In genomic region chr11:65860278-65861164, GRCh38 we compare ENCODE assay signal across 8 cellular contexts. TPM values are rescaled to one million over a fixed set of nuclear protein-coding genes. Genes with fewer than 3 reads are reported as not detected.
DNase-seq lines count a peak whose midpoint lies in the region; ATAC-seq, FAIRE-seq and TF ChIP-seq lines count a peak whose summit lies in the region.

A gene with protein sequence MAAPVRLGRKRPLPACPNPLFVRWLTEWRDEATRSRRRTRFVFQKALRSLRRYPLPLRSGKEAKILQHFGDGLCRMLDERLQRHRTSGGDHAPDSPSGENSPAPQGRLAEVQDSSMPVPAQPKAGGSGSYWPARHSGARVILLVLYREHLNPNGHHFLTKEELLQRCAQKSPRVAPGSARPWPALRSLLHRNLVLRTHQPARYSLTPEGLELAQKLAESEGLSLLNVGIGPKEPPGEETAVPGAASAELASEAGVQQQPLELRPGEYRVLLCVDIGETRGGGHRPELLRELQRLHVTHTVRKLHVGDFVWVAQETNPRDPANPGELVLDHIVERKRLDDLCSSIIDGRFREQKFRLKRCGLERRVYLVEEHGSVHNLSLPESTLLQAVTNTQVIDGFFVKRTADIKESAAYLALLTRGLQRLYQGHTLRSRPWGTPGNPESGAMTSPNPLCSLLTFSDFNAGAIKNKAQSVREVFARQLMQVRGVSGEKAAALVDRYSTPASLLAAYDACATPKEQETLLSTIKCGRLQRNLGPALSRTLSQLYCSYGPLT (plus strand): TSS chr11:65860433. CDS start chr11:65860754, 321 bp downstream.

- H3K4me1 ChIP-seq in CD8-positive, alpha-beta memory T cell (ENCODE audit: insufficient read depth, low read length): peaks cover 39% of the 10 kb centered on the region
- peaks cover 48 to 49% of the 10 kb centered on the region in 2 experiments for H3K4me1 ChIP-seq in neutrophil (ENCODE audit: control insufficient read depth in 1 of 2, insufficient read depth in 1 of 2, low read depth in 1 of 2, low read length in 1 of 2)

- H3K4me3 Mint-ChIP-seq in CD8-positive, alpha-beta memory T cell: peak within 1 kb of the TSS; percentile 90 to 96 (median 93)
- peak within 1 kb of the TSS; percentile 97 for H3K4me3 Mint-ChIP-seq in activated naive CD4-positive, alpha-beta T cell treated with anti-CD3 and anti-CD28 coated beads for 36 hours

- H3K36me3 Mint-ChIP-seq in CD8-positive, alpha-beta memory T cell: peaks cover 7 to 66% (median 12%) of the 10 kb centered on the region in 3 donors
- peaks cover 38% of the 10 kb centered on the region for H3K36me3 Mint-ChIP-seq in activated naive CD4-positive, alpha-beta T cell treated with anti-CD3 and anti-CD28 coated beads for 36 hours (ENCODE audit: low read depth)

- intact Hi-C loops in activated naive CD4-positive, alpha-beta T cell treated with anti-CD3 and anti-CD28 coated beads for 36 hours (cut with micrococcal nuclease): loop anchor here (1.0 kb wide), 3 partner anchors 97 to 197 kb away; partner anchors contain the start of gene SART1

- ATAC-seq in GM21723 (IDR thresholded peaks at IDR 0.05; ENCODE audit: unreplicated experiment): peak; percentile 42

- H3K27ac ChIP-seq in CD8-positive, alpha-beta memory T cell (ENCODE audit: low read depth, low read length): peak within 1 kb of the TSS; percentile 93
- H3K27ac ChIP-seq in SK-N-MC: peak within 1 kb of the TSS; percentile 97
- H3K27ac ChIP-seq in neutrophil: peak within 1 kb of the TSS; percentile 96

- H3K4me3 ChIP-seq in CD8-positive, alpha-beta memory T cell (ENCODE audit: low read length): peak within 1 kb of the TSS; percentile 94
- H3K4me3 ChIP-seq in SK-N-MC (peak within 1 kb of the TSS; percentile 87), neutrophil (ENCODE audit: low read depth in 1 of 2, low read length in 1 of 2) (peak within 1 kb of the TSS; percentile 97 to 98)

- peak within 1 kb of the TSS; percentile 92 to 98 (median 98) for H3K27ac Mint-ChIP-seq in CD8-positive, alpha-beta memory T cell
- H3K27ac Mint-ChIP-seq in activated naive CD4-positive, alpha-beta T cell treated with anti-CD3 and anti-CD28 coated beads for 36 hours: peak within 1 kb of the TSS; percentile 100

- peak; percentile 91 to 96 (median 94) for DNase-seq in CD8-positive, alpha-beta memory T cell
- DNase-seq in NCI-H1048 (lab: John Stamatoyannopoulos, UW): peak; percentile 88
- DNase-seq in SK-N-MC (ENCODE audit: low read depth, low spot score): peak; percentile 90
- DNase-seq in activated naive CD4-positive, alpha-beta T cell treated with anti-CD3 and anti-CD28 coated beads for 36 hours: peak; percentile 97
- peak; percentile 91 to 93 for DNase-seq in frontal cortex (ENCODE audit: low spot score in 2 of 2)

- no peaks in the 10 kb centered on the region for H3K27me3 ChIP-seq in CD8-positive, alpha-beta memory T cell (ENCODE audit: insufficient read depth, low read length, poor library complexity, severe bottlenecking)
- H3K27me3 ChIP-seq in neutrophil: no peaks in the 10 kb centered on the region

- TF ChIP-seq CTCF in neutrophil (IDR thresholded peaks at IDR 0.05) (peak; percentile 69), subcutaneous adipose tissue (IDR thresholded peaks at IDR 0.05; ENCODE audit: low read depth) (no peak)

- H3K9me3 Mint-ChIP-seq in CD8-positive, alpha-beta memory T cell: no peaks in the 10 kb centered on the region
- H3K9me3 Mint-ChIP-seq in activated naive CD4-positive, alpha-beta T cell treated with anti-CD3 and anti-CD28 coated beads for 36 hours: no peaks in the 10 kb centered on the region

- POLR2A ChIA-PET in CD8-positive, alpha-beta memory T cell (lab: Charles Lee): interaction anchor here (0.6 to 5.4 kb wide), 23 partner anchors 9 to 1081 kb away, joined by 3 to 140 read pairs (median 4); partner anchors contain the start of genes BANF1, CCDC85B, EIF1AD and FIBP

- peaks cover 37 to 50% (median 46%) of the 10 kb centered on the region in 3 donors for H3K4me1 Mint-ChIP-seq in CD8-positive, alpha-beta memory T cell
- H3K4me1 Mint-ChIP-seq in activated naive CD4-positive, alpha-beta T cell treated with anti-CD3 and anti-CD28 coated beads for 36 hours (ENCODE audit: low read depth): peaks cover 31% of the 10 kb centered on the region

- H3K9me3 ChIP-seq in CD8-positive, alpha-beta memory T cell (ENCODE audit: low read length): no peaks in the 10 kb centered on the region
- no peaks in the 10 kb centered on the region for H3K9me3 ChIP-seq in SK-N-MC (ENCODE audit: low read depth, low read length)
- no peaks in the 10 kb centered on the region for H3K9me3 ChIP-seq in neutrophil

- CTCF ChIA-PET in CD8-positive, alpha-beta memory T cell (lab: Charles Lee): interaction anchor here (0.6 to 24.5 kb wide), 34 partner anchors 10 to 725 kb away, joined by 3 to 560 read pairs (median 4); partner anchors contain the start of genes AP5B1, BANF1, CCDC85B and CTSW
- CTCF ChIA-PET in activated naive CD4-positive, alpha-beta T cell treated with anti-CD3 and anti-CD28 coated beads for 36 hours (lab: Charles Lee): interaction anchor here (0.7 to 6.1 kb wide), 17 partner anchors 8 to 151 kb away, joined by 3 to 178 read pairs (median 4); partner anchors contain the start of genes CCDC85B, CST6, CTSW and FIBP

- H3K36me3 ChIP-seq in CD8-positive, alpha-beta memory T cell (ENCODE audit: insufficient read depth, low read length): peaks cover 47% of the 10 kb centered on the region
- H3K36me3 ChIP-seq in SK-N-MC (ENCODE audit: insufficient read depth, low read length): peaks cover 51% of the 10 kb centered on the region
- H3K36me3 ChIP-seq in neutrophil: peaks cover 43% of the 10 kb centered on the region

- FAIRE-seq in frontal cortex (lab: Jason Lieb, UNC): no peak

- H3K27me3 Mint-ChIP-seq in CD8-positive, alpha-beta memory T cell: no peaks in the 10 kb centered on the region
- H3K27me3 Mint-ChIP-seq in activated naive CD4-positive, alpha-beta T cell treated with anti-CD3 and anti-CD28 coated beads for 36 hours (ENCODE audit: low read depth): no peaks in the 10 kb centered on the region

- H3K9ac ChIP-seq in SK-N-MC (ENCODE audit: insufficient read length): peak within 1 kb of the TSS; percentile 97

RNA-seq across cellular contexts. Expression of the gene that starts here (rescaled TPM):
- total RNA-seq in CD8-positive, alpha-beta memory T cell: 10 to 100 TPM; 84.7 to 85.8 TPM
- polyA plus RNA-seq in CD8-positive, alpha-beta memory T cell: 35.2 TPM
- total RNA-seq in activated naive CD4-positive, alpha-beta T cell treated with anti-CD3 and anti-CD28 coated beads for 36 hours: 10 to 100 TPM; 51.4 to 54.7 TPM
- total RNA-seq in frontal cortex (42.8 TPM), subcutaneous adipose tissue (10 to 100 TPM; 19.9 to 41.8 (median 30.2) TPM)

Comparison
In these comparisons a context has a peak if more than half of its experiments do, and no peak if none do; other contexts are left out.
1. Peak in every context shown above with its lines: DNase-seq, ATAC-seq, H3K4me3 ChIP-seq and H3K27ac ChIP-seq.